Comparison of ENCODE assay signal across 8 cellular contexts in genomic region chr11:16924462-16924825, GRCh38.
DNase-seq lines count a peak whose midpoint lies in the region; ATAC-seq and TF ChIP-seq lines count a peak whose summit lies in the region.
"Had no signal": no experiment of that assay in that cellular context is flagged by ENCODE, and none has a peak within 500 bp of the region (broad histone marks: within the 10 kb centered on the region; RNA-seq: fewer than 3 reads in every experiment).

No MANE protein-coding gene starts in this region.

- DNase-seq in foreskin keratinocyte (no peak), EL (no peak), glomerular visceral epithelial cell (ENCODE audit: extremely low spot score) (no peak), Kasumi-1 (lab: John Stamatoyannopoulos, UW) (no peak)
- peak; percentile 44 for DNase-seq in stimulated activated naive CD8-positive, alpha-beta T cell treated with anti-CD3 and anti-CD28 coated beads, Interleukin-15, Interleukin-2, amounts not matched to agents 100 U/mL and 50 U/mL, for 24 hours
- DNase-seq: IMR-90 had no signal

- no peak for TF ChIP-seq CTCF in foreskin keratinocyte (conservative IDR thresholded peaks at IDR 0.05)

- ATAC-seq in GM21390 (IDR thresholded peaks at IDR 0.05; ENCODE audit: unreplicated experiment) (peak; percentile 40), HG03378 (IDR thresholded peaks at IDR 0.05; ENCODE audit: unreplicated experiment) (peak; percentile 47), foreskin keratinocyte (peak; percentile 21)
- ATAC-seq in stimulated activated naive CD8-positive, alpha-beta T cell treated with anti-CD3 and anti-CD28 coated beads, Interleukin-15, Interleukin-2, amounts not matched to agents 100 U/mL and 50 U/mL, for 24 hours, result peak; percentile 70

- H3K4me1 ChIP-seq in foreskin keratinocyte, result peaks cover 6% of the 10 kb centered on the region

- H3K27ac ChIP-seq in foreskin keratinocyte, result peak overlapping the region; percentile 42

- peaks cover 27% of the 10 kb centered on the region for H3K27me3 ChIP-seq in foreskin keratinocyte
